ENCODE assay signal across 2 cellular contexts in genomic region chr15:39784638-39785037, GRCh38.
TF ChIP-seq lines count a peak whose summit lies in the region.

No MANE protein-coding gene starts in this region.

TF ChIP-seq in SK-N-SH, 30 proteins besides CTCF, POLR2A, EP300 and RAD21 (continued from another document):
- no peak for TF ChIP-seq PBX3 (IDR thresholded peaks at IDR 0.05)
- TF ChIP-seq FOSL2 (IDR thresholded peaks at IDR 0.05; ENCODE audit: borderline replicate concordance, low read depth) = no peak
- TF ChIP-seq GABPA (IDR thresholded peaks at IDR 0.05; ENCODE audit: low read depth) = no peak
- no peak for TF ChIP-seq NRF1 (IDR thresholded peaks at IDR 0.05; ENCODE audit: low read depth, low read length)
- no peak for TF ChIP-seq ZBTB33 (IDR thresholded peaks at IDR 0.05; ENCODE audit: borderline replicate concordance, low read depth)
- no peak for TF ChIP-seq RFX5 (IDR thresholded peaks at IDR 0.05; ENCODE audit: low read length)
- TF ChIP-seq SIN3A (IDR thresholded peaks at IDR 0.05; ENCODE audit: borderline replicate concordance, low read depth, low read length) = no peak
- TF ChIP-seq TAF1 (IDR thresholded peaks at IDR 0.05; ENCODE audit: borderline replicate concordance, low read depth, low read length) = no peak

TF ChIP-seq in SK-N-SH treated with all-trans-retinoic acid at 6 μM for 48 hours, 23 proteins besides CTCF, POLR2A, EP300 and RAD21 (continued from another document):
- no peak for TF ChIP-seq POU6F1 (CRISPR knock-in tag; IDR thresholded peaks at IDR 0.05; ENCODE audit: borderline replicate concordance, low read depth)
- no peak for TF ChIP-seq PATZ1 (CRISPR knock-in tag; IDR thresholded peaks at IDR 0.05; ENCODE audit: borderline replicate concordance)
- no peak for TF ChIP-seq ARNTL (CRISPR knock-in tag; IDR thresholded peaks at IDR 0.05; ENCODE audit: borderline replicate concordance, low read depth)
- no peak for TF ChIP-seq GLIS3 (CRISPR knock-in tag; IDR thresholded peaks at IDR 0.05)
- TF ChIP-seq ZNF565 (CRISPR knock-in tag; conservative IDR thresholded peaks at IDR 0.05; ENCODE audit: low read depth) = no peak
- TF ChIP-seq SNAI2 (CRISPR knock-in tag; IDR thresholded peaks at IDR 0.05) = no peak
- no peak for TF ChIP-seq ZFP3 (CRISPR knock-in tag; IDR thresholded peaks at IDR 0.05)
